Comparison of ENCODE assay signal across 13 cellular contexts in the genomic region with DNA sequence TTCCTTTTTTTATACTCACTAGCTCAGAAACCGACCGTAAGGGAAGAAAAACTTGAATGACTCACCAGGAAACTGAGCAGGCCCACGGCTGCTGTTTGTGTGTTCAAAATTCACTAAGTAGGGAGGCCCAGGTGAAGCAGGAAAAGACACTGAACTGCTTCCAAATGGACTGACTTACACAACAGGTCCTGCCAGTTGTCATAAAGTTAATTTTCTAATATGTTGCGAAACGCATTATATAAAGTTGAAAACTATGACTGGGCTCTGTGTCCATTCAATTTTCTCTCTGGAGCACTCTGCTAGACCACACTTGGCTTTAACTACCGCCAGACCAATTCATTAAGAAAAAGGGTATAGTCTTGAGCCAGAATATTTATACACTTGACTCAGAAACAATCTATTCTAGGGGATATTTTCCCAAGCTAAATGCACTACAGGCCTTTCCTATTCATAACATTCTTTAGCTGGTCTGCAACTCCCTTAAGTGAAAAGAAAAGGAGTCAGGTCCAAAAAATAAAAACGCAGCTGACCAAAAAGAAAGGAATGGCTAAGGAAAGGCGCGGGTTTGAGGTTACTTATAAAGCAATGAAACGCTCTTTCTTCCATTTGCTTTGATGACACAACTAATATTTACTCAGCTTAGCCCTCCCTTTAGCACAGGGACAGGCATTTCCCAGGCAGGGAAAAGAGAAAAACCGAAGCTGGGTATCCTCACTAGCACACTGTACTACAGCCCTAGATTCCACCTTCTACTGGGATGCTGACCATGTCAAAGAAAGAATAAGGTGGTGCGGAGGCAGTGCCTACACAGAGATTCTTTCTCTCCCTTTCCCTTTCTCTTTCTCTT.
DNase-seq lines count a peak whose midpoint lies in the region; ATAC-seq, FAIRE-seq and TF ChIP-seq lines count a peak whose summit lies in the region.
"Had no signal": no experiment of that assay in that cellular context is flagged by ENCODE, and none has a peak within 500 bp of the region (broad histone marks: within the 10 kb centered on the region; RNA-seq: fewer than 3 reads in every experiment).

No MANE protein-coding gene starts in this region.

- no peak overlapping the region for H2AFZ ChIP-seq in fibroblast of lung (ENCODE audit: low read length)

- no peaks in the 10 kb centered on the region for H3K4me1 Mint-ChIP-seq in CD4-positive, alpha-beta T cell (ENCODE audit: low read depth)

- POLR2A ChIA-PET in CD4-positive, alpha-beta T cell (lab: Charles Lee) = interaction anchor here (0.6 kb wide), 1 partner anchor 1074 kb away, joined by 3 read pairs; no protein-coding TSS in a partner anchor

- WGBS in pancreas, 2 donors = 33 to 36% methylated on average over 12 of the region's 12 CpGs

- no peaks in the 10 kb centered on the region for H3K79me2 ChIP-seq in fibroblast of lung (ENCODE audit: control insufficient read depth, insufficient read depth, low read length)

- no peak overlapping the region for H3K27ac Mint-ChIP-seq in CD4-positive, alpha-beta T cell
- H3K27ac Mint-ChIP-seq: activated CD4-positive, alpha-beta T cell treated with anti-CD3 and anti-CD28 coated beads, Interleukin-2, amount 10 ng/mL, durations not matched to agents 24 days and 14 days had no signal

- CTCF ChIA-PET in CD4-positive, alpha-beta T cell (lab: Charles Lee) = no interaction called here

- ATAC-seq in pancreas = peak; percentile 89 to 94 (median 92)
- ATAC-seq in CD4-positive, alpha-beta T cell (ENCODE audit: poor library complexity) = no peak

- H3K9me3 Mint-ChIP-seq in CD4-positive, alpha-beta T cell = no peaks in the 10 kb centered on the region

- no peak overlapping the region for H3K4me3 Mint-ChIP-seq in CD4-positive, alpha-beta T cell
- H3K4me3 Mint-ChIP-seq: activated CD4-positive, alpha-beta T cell treated with anti-CD3 and anti-CD28 coated beads, Interleukin-2, amount 10 ng/mL, durations not matched to agents 24 days and 14 days had no signal

- H3K36me3 ChIP-seq in BLaER1 (no peaks in the 10 kb centered on the region), fibroblast of lung (ENCODE audit: control insufficient read depth, insufficient read depth, low read length) (no peaks in the 10 kb centered on the region), pancreas (no peaks in the 10 kb centered on the region)
- H3K36me3 ChIP-seq: cardiac muscle cell, left ventricle myocardium inferior had no signal

- H3K27ac ChIP-seq in BLaER1 (no peak overlapping the region), fibroblast of lung (ENCODE audit: insufficient read depth, low read length) (peak overlapping the region; percentile 44), pancreas (peak overlapping the region; percentile 54 to 75 (median 64))
- H3K27ac ChIP-seq in CD4-positive, alpha-beta T cell (ENCODE audit: low read depth, low read length) = no peak overlapping the region
- H3K27ac ChIP-seq: cardiac muscle cell, left ventricle myocardium inferior had no signal

- H3K9ac ChIP-seq in BLaER1 (no peak overlapping the region), fibroblast of lung (ENCODE audit: insufficient read depth, low read length) (no peak overlapping the region)

- TF ChIP-seq CTCF in fibroblast of lung (conservative IDR thresholded peaks at IDR 0.05 in 1 of 2, IDR thresholded peaks at IDR 0.05 in 1 of 2; ENCODE audit: low read depth in 1 of 2, low read length in 2 of 2) (no peak), pancreas (IDR thresholded peaks at IDR 0.05) (no peak)
- no peak for TF ChIP-seq CTCF in CD4-positive, alpha-beta T cell (IDR thresholded peaks at IDR 0.05)

- intact Hi-C loops in pancreas (cut with DNase I) = no loop called here
- intact Hi-C loops in CD4-positive, alpha-beta T cell (cut with DNase I, micrococcal nuclease) = no loop called here

- DNase-seq in RKO (ENCODE audit: low spot score) (peak; percentile 34), fibroblast of lung (ENCODE audit: low read depth in 2 of 2) (peak; percentile 70 to 89), pancreas (peak in 5 of 6 donors; percentile 37 to 68 (median 54)), occipital lobe (lab: John Stamatoyannopoulos, UW) (no peak), iPS-NIHi7 (ENCODE audit: extremely low spot score) (no peak)
- DNase-seq in activated CD8-positive, alpha-beta memory T cell treated with anti-CD3 and anti-CD28 coated beads, Interleukin-2, amount 50 U/mL, for 48 hours = no peak
- DNase-seq in CD4-positive, alpha-beta T cell = no peak
- DNase-seq: activated CD4-positive, alpha-beta T cell treated with anti-CD3 and anti-CD28 coated beads, Interleukin-2, amount 10 ng/mL, durations not matched to agents 24 days and 14 days; left ventricle myocardium inferior; NCI-H82 had no signal

- H3K4me1 ChIP-seq in BLaER1 (peaks cover 47% of the 10 kb centered on the region), fibroblast of lung (ENCODE audit: control insufficient read depth, extremely low read depth, insufficient read depth, low read length) (no peaks in the 10 kb centered on the region), pancreas (peaks cover 7 to 30% (median 20%) of the 10 kb centered on the region in 3 donors)

- no peaks in the 10 kb centered on the region for H3K27me3 Mint-ChIP-seq in CD4-positive, alpha-beta T cell
- H3K27me3 Mint-ChIP-seq: activated CD4-positive, alpha-beta T cell treated with anti-CD3 and anti-CD28 coated beads, Interleukin-2, amount 10 ng/mL, durations not matched to agents 24 days and 14 days had no signal

- H3K36me3 Mint-ChIP-seq in CD4-positive, alpha-beta T cell (ENCODE audit: low read depth) = no peaks in the 10 kb centered on the region

- H3K4me3 ChIP-seq in BLaER1 (no peak overlapping the region), fibroblast of lung (replicated peaks in 1 of 4; ENCODE audit: control extremely low read depth in 1 of 4, insufficient read depth in 1 of 4, low read depth in 3 of 4, low read length in 4 of 4) (peak overlapping the region in 1 of 4 experiments; percentile 1), pancreas (no peak overlapping the region)
- H3K4me3 ChIP-seq: cardiac muscle cell, left ventricle myocardium inferior had no signal

- FAIRE-seq in pancreas (lab: Jason Lieb, UNC) = no peak
- FAIRE-seq: GM19239 had no signal

- peak overlapping the region; percentile 52; the same call in 1 of the 2 replicates for H3K4me2 ChIP-seq in BLaER1
- H3K4me2 ChIP-seq in fibroblast of lung (ENCODE audit: extremely low read depth, insufficient read depth, low read length) = peak overlapping the region; percentile 40

- H3K27me3 ChIP-seq in BLaER1 = no peaks in the 10 kb centered on the region
- no peaks in the 10 kb centered on the region for H3K27me3 ChIP-seq in fibroblast of lung (ENCODE audit: control insufficient read depth, insufficient read depth, low read length)
- no peaks in the 10 kb centered on the region for H3K27me3 ChIP-seq in pancreas
- no peaks in the 10 kb centered on the region for H3K27me3 ChIP-seq in CD4-positive, alpha-beta T cell (ENCODE audit: control insufficient read depth, insufficient read depth, low read length)
- H3K27me3 ChIP-seq: cardiac muscle cell had no signal

- no peaks in the 10 kb centered on the region for H4K20me1 ChIP-seq in BLaER1
- no peaks in the 10 kb centered on the region for H4K20me1 ChIP-seq in fibroblast of lung (ENCODE audit: control insufficient read depth, extremely low read depth, insufficient read depth, low read length)

- H3K9me3 ChIP-seq in BLaER1 (peaks cover 11% of the 10 kb centered on the region), fibroblast of lung (ENCODE audit: control insufficient read depth, insufficient read depth, low read depth, low read length) (no peaks in the 10 kb centered on the region), pancreas (no peaks in the 10 kb centered on the region)
- H3K9me3 ChIP-seq in CD4-positive, alpha-beta T cell (ENCODE audit: control insufficient read depth, low read length) = no peaks in the 10 kb centered on the region
- H3K9me3 ChIP-seq: left ventricle myocardium inferior had no signal

Comparison
In these comparisons a context has a peak if more than half of its experiments do, and no peak if none do; other contexts are left out.
1. H3K27ac ChIP-seq: peak in fibroblast of lung (single experiment) and pancreas (4 of 4); none in BLaER1 (single experiment) and CD4-positive, alpha-beta T cell (single experiment).
2. DNase-seq: peak in RKO (single experiment), fibroblast of lung (2 of 2) and pancreas (5 of 6); none in activated CD8-positive, alpha-beta memory T cell treated with anti-CD3 and anti-CD28 coated beads, Interleukin-2, amount 50 U/mL, for 48 hours (single experiment), occipital lobe (single experiment), iPS-NIHi7 (single experiment) and CD4-positive, alpha-beta T cell (0 of 10).